In the genomic region with DNA sequence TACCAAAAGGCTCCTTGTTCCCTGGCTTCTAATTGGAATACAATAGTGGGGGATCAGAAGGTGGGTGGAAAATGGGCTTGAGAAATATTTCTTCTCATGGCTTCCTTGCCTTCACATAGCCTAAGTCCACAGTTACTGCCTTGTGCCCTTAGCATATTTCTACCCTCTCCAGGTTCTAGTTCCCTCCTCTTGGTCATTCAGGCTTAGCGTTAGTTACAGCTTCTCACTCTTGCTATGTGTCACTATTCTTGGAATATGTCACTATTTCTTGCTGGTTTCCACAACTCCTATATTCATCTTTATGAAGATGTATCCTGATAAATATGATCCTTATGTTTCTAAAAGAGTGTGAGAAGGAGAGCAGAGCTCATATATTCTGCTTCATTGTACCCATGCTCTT, we compare ENCODE assay signal across 29 cellular contexts. TPM values are rescaled to one million over a fixed set of nuclear protein-coding genes. Genes with fewer than 3 reads are reported as not detected.
"Had no signal": no experiment of that assay in that cellular context is flagged by ENCODE, and none has a peak within 500 bp of the region (broad histone marks: within the 10 kb centered on the region; RNA-seq: fewer than 3 reads in every experiment).

No MANE protein-coding gene starts in this region.

- H3K4me1 ChIP-seq: breast epithelium had no signal

- H3K36me3 ChIP-seq: breast epithelium, MG63 had no signal

- DNase-seq: activated CD4-positive, alpha-beta T cell treated with anti-CD3 and anti-CD28 coated beads for 48 hours; activated CD4-positive, alpha-beta T cell treated with anti-CD3 and anti-CD28 coated beads, Interleukin-2, amount 50 U/mL, for 4 hours; activated CD4-positive, CD25-positive, alpha-beta regulatory T cell treated with anti-CD3 and anti-CD28 coated beads, Interleukin-2, amount 50 U/mL, for 72 hours; activated CD8-positive, alpha-beta memory T cell treated with anti-CD3 and anti-CD28 coated beads, Interleukin-2, amount 50 U/mL, for 48 hours; activated CD8-positive, alpha-beta T cell treated with anti-CD3 and anti-CD28 coated beads, Interleukin-2, amount 10 ng/mL, durations not matched to agents 7 days and 5 days; activated naive CD4-positive, alpha-beta T cell treated with anti-CD3 and anti-CD28 coated beads, Interleukin-2, amount 50 U/mL, for 16 hours; activated naive CD8-positive, alpha-beta T cell treated with anti-CD3 and anti-CD28 coated beads, Interleukin-2, amount 10 ng/mL, durations not matched to agents 7 days and 5 days; activated T-cell treated with anti-CD3 and anti-CD28 coated beads, Interleukin-2, amount 50 U/mL, for 1 hour; aorta; caudate nucleus; MG63; MV-4-11; NCI-H1092 treated with DMSO at 0.1 percent for 48 hours; NCI-H1436; NCI-H1694 treated with DMSO at 0.1 percent for 48 hours; NCI-H2029 treated with DMSO at 0.1 percent for 48 hours; NCI-H345; NCI-H510A; NCI-H526 treated with DMSO at 0.1 percent for 48 hours; NCI-H82; NK-92 treated with Interleukin-12 subunit alpha and Interleukin-12 subunit beta, amount 100 ng/mL, for 24 hours; PC-9; SIG-M5; T-helper 17 cell; T-helper 9 cell had no signal

- H3K4me3 ChIP-seq: breast epithelium, MG63, PC-9 had no signal

- H3K27ac ChIP-seq: breast epithelium, PC-9 had no signal

- H3K4me2 ChIP-seq: PC-9 had no signal

- H3K27me3 ChIP-seq: breast epithelium, MG63 had no signal

- ATAC-seq: activated CD8-positive, alpha-beta T cell treated with anti-CD3 and anti-CD28 coated beads, Interleukin-2, amount 10 ng/mL, durations not matched to agents 7 days and 5 days; T-helper 17 cell; WTC11 had no signal

- H2AFZ ChIP-seq: PC-9 had no signal

- H3K9me3 ChIP-seq: MG63 had no signal

RNA-seq across cellular contexts. Expression of a gene that starts 2.5 kb away (rescaled TPM):
- total RNA-seq: activated CD8-positive, alpha-beta T cell treated with anti-CD3 and anti-CD28 coated beads, Interleukin-2, amount 10 ng/mL, durations not matched to agents 7 days and 5 days; activated naive CD8-positive, alpha-beta T cell treated with anti-CD3 and anti-CD28 coated beads, Interleukin-2, amount 10 ng/mL, durations not matched to agents 7 days and 5 days; aorta; PC-9; T-helper 17 cell had no signal
- polyA plus RNA-seq: aorta had no signal

RNA-seq across cellular contexts. Expression of a gene that starts 13.4 kb away (rescaled TPM):
- total RNA-seq: activated CD8-positive, alpha-beta T cell treated with anti-CD3 and anti-CD28 coated beads, Interleukin-2, amount 10 ng/mL, durations not matched to agents 7 days and 5 days; activated naive CD8-positive, alpha-beta T cell treated with anti-CD3 and anti-CD28 coated beads, Interleukin-2, amount 10 ng/mL, durations not matched to agents 7 days and 5 days; aorta; breast epithelium; cerebellum; PC-9; RPMI7951; T-helper 17 cell; WTC11 had no signal
- polyA plus RNA-seq: aorta had no signal

RNA-seq across cellular contexts. Expression of a gene that starts 27.0 kb away (rescaled TPM):
- total RNA-seq: activated CD8-positive, alpha-beta T cell treated with anti-CD3 and anti-CD28 coated beads, Interleukin-2, amount 10 ng/mL, durations not matched to agents 7 days and 5 days; activated naive CD8-positive, alpha-beta T cell treated with anti-CD3 and anti-CD28 coated beads, Interleukin-2, amount 10 ng/mL, durations not matched to agents 7 days and 5 days; aorta; breast epithelium; cerebellum; PC-9; RPMI7951; T-helper 17 cell; WTC11 had no signal

RNA-seq across cellular contexts. Expression of a gene that starts 31.0 kb away (rescaled TPM):
- total RNA-seq: activated CD8-positive, alpha-beta T cell treated with anti-CD3 and anti-CD28 coated beads, Interleukin-2, amount 10 ng/mL, durations not matched to agents 7 days and 5 days; activated naive CD8-positive, alpha-beta T cell treated with anti-CD3 and anti-CD28 coated beads, Interleukin-2, amount 10 ng/mL, durations not matched to agents 7 days and 5 days; aorta; breast epithelium; cerebellum; PC-9; RPMI7951; T-helper 17 cell; WTC11 had no signal
- polyA plus RNA-seq: aorta had no signal

RNA-seq across cellular contexts. Expression of a gene that starts 36.4 kb away (rescaled TPM):
- total RNA-seq: T-helper 17 cell had no signal
